20 cellular contexts compared by ENCODE assay signal in genomic region chr5:143085319-143085917, GRCh38.
DNase-seq lines count a peak whose midpoint lies in the region; ATAC-seq and TF ChIP-seq lines count a peak whose summit lies in the region.
"Had no signal": no experiment of that assay in that cellular context is flagged by ENCODE, and none has a peak within 500 bp of the region (broad histone marks: within the 10 kb centered on the region; RNA-seq: fewer than 3 reads in every experiment).

No MANE protein-coding gene starts in this region.

- H3K4me3 ChIP-seq in esophagus muscularis mucosa = no peak overlapping the region
- H3K4me3 ChIP-seq: GM12878, neural progenitor cell, PC-9 had no signal

- H3K36me3 ChIP-seq in esophagus muscularis mucosa = peaks cover 0 to 5% (median 1%) of the 10 kb centered on the region in 4 donors
- H3K36me3 ChIP-seq: neural progenitor cell had no signal

- no peak overlapping the region for H3K4me3 Mint-ChIP-seq in activated T-helper 1 cell treated with anti-CD3 and anti-CD28 coated beads, Interleukin-12 subunit alpha, Interleukin-12 subunit beta, Interleukin-2, Interleukin-4 antibody, amounts not matched to agents 30 ng/mL and 10 ng/mL and 1 ng/mL, durations not matched to agents 14 hours and 24 hours and 36 hours
- H3K4me3 Mint-ChIP-seq: activated CD8-positive, alpha-beta T cell treated with anti-CD3 and anti-CD28 coated beads, Interleukin-2, amount 10 ng/mL, durations not matched to agents 7 days and 5 days; CD14-positive monocyte; memory B cell; neural progenitor cell had no signal

- H3K27me3 Mint-ChIP-seq in activated T-helper 1 cell treated with anti-CD3 and anti-CD28 coated beads, Interleukin-12 subunit alpha, Interleukin-12 subunit beta, Interleukin-2, Interleukin-4 antibody, amounts not matched to agents 30 ng/mL and 10 ng/mL and 1 ng/mL, durations not matched to agents 14 hours and 24 hours and 36 hours (ENCODE audit: insufficient read depth) = no peaks in the 10 kb centered on the region
- H3K27me3 Mint-ChIP-seq: memory B cell had no signal

- no peak overlapping the region for H3K27ac ChIP-seq in esophagus muscularis mucosa (replicated peaks in 1 of 4)
- H3K27ac ChIP-seq: neural progenitor cell had no signal

- H3K9me3 Mint-ChIP-seq in activated T-helper 1 cell treated with anti-CD3 and anti-CD28 coated beads, Interleukin-12 subunit alpha, Interleukin-12 subunit beta, Interleukin-2, Interleukin-4 antibody, amounts not matched to agents 30 ng/mL and 10 ng/mL and 1 ng/mL, durations not matched to agents 14 hours and 24 hours and 36 hours = no peaks in the 10 kb centered on the region
- H3K9me3 Mint-ChIP-seq: memory B cell had no signal

- H3K9me3 ChIP-seq in esophagus muscularis mucosa = no peaks in the 10 kb centered on the region

- no peak for TF ChIP-seq CTCF in esophagus muscularis mucosa (IDR thresholded peaks at IDR 0.05)

- peak overlapping the region; percentile 6 for H3K27ac Mint-ChIP-seq in activated T-helper 1 cell treated with anti-CD3 and anti-CD28 coated beads, Interleukin-12 subunit alpha, Interleukin-12 subunit beta, Interleukin-2, Interleukin-4 antibody, amounts not matched to agents 30 ng/mL and 10 ng/mL and 1 ng/mL, durations not matched to agents 14 hours and 24 hours and 36 hours
- H3K27ac Mint-ChIP-seq: activated CD8-positive, alpha-beta T cell treated with anti-CD3 and anti-CD28 coated beads, Interleukin-2, amount 10 ng/mL, durations not matched to agents 7 days and 5 days; memory B cell; neural progenitor cell had no signal

- H3K4me1 ChIP-seq in esophagus muscularis mucosa = peaks cover 12 to 22% (median 18%) of the 10 kb centered on the region in 4 donors

- TF ChIP-seq EP300 in esophagus muscularis mucosa (IDR thresholded peaks at IDR 0.05) = no peak

- DNase-seq in DMS79 treated with DMSO at 0.1 percent for 48 hours (lab: John Stamatoyannopoulos, UW) = peak; percentile 18
- DNase-seq in DMS79 (lab: John Stamatoyannopoulos, UW) = no peak
- DNase-seq in NCI-H1694 treated with DMSO at 0.1 percent for 48 hours (lab: John Stamatoyannopoulos, UW) = peak; percentile 96
- DNase-seq in activated T-helper 1 cell treated with anti-CD3 and anti-CD28 coated beads, Interleukin-12 subunit alpha, Interleukin-12 subunit beta, Interleukin-2, Interleukin-4 antibody, amounts not matched to agents 30 ng/mL and 10 ng/mL and 1 ng/mL, durations not matched to agents 14 hours and 24 hours and 36 hours (ENCODE audit: low spot score) = no peak
- peak; percentile 32 for DNase-seq in myocyte (ENCODE audit: low read depth)
- DNase-seq in esophagus muscularis mucosa (ENCODE audit: extremely low spot score) = no peak
- DNase-seq: activated CD8-positive, alpha-beta T cell treated with anti-CD3 and anti-CD28 coated beads, Interleukin-2, amount 10 ng/mL, durations not matched to agents 7 days and 5 days; activated effector memory CD4-positive, alpha-beta T cell treated with Interleukin-2 at 50 U/mL for 16 hours; MM.1S; NCI-H2227 treated with DMSO at 0.1 percent for 48 hours; PC-9; stimulated activated CD4-positive, alpha-beta T cell treated with anti-CD3 and anti-CD28 coated beads, Interleukin-2, amount 100 ng/mL, for 24 hours; SW 1271 had no signal

- H3K27me3 ChIP-seq in esophagus muscularis mucosa = no peaks in the 10 kb centered on the region
- H3K27me3 ChIP-seq: neural progenitor cell had no signal

- WGBS in esophagus muscularis mucosa = 88% methylated on average over 6 of the region's 6 CpGs

- no peak for TF ChIP-seq POLR2A in esophagus muscularis mucosa (IDR thresholded peaks at IDR 0.05; ENCODE audit: low read depth)

- peaks cover 21% of the 10 kb centered on the region for H3K36me3 Mint-ChIP-seq in activated T-helper 1 cell treated with anti-CD3 and anti-CD28 coated beads, Interleukin-12 subunit alpha, Interleukin-12 subunit beta, Interleukin-2, Interleukin-4 antibody, amounts not matched to agents 30 ng/mL and 10 ng/mL and 1 ng/mL, durations not matched to agents 14 hours and 24 hours and 36 hours (ENCODE audit: low read depth)

- intact Hi-C loops in activated T-helper 1 cell treated with anti-CD3 and anti-CD28 coated beads, Interleukin-12 subunit alpha, Interleukin-12 subunit beta, Interleukin-2, Interleukin-4 antibody, amounts not matched to agents 30 ng/mL and 10 ng/mL and 1 ng/mL, durations not matched to agents 14 hours and 24 hours and 36 hours (cut with micrococcal nuclease) = no loop called here
- intact Hi-C loops in esophagus muscularis mucosa (cut with DNase I) = no loop called here

- peaks cover 20% of the 10 kb centered on the region for H3K4me1 Mint-ChIP-seq in activated T-helper 1 cell treated with anti-CD3 and anti-CD28 coated beads, Interleukin-12 subunit alpha, Interleukin-12 subunit beta, Interleukin-2, Interleukin-4 antibody, amounts not matched to agents 30 ng/mL and 10 ng/mL and 1 ng/mL, durations not matched to agents 14 hours and 24 hours and 36 hours (ENCODE audit: low read depth)
- H3K4me1 Mint-ChIP-seq: CD14-positive monocyte, memory B cell, neural progenitor cell had no signal

- no peak for ATAC-seq in HG03039 (IDR thresholded peaks at IDR 0.05; ENCODE audit: unreplicated experiment)
- ATAC-seq in GM21619 (IDR thresholded peaks at IDR 0.05; ENCODE audit: unreplicated experiment) = no peak
- ATAC-seq: activated CD8-positive, alpha-beta T cell treated with anti-CD3 and anti-CD28 coated beads, Interleukin-2, amount 10 ng/mL, durations not matched to agents 7 days and 5 days; GM12878; HCT116 had no signal

Comparison
In these comparisons a context has a peak if more than half of its experiments do, and no peak if none do; other contexts are left out.
1. DNase-seq: peak in DMS79 treated with DMSO at 0.1 percent for 48 hours (single experiment), NCI-H1694 treated with DMSO at 0.1 percent for 48 hours (single experiment) and myocyte (single experiment); none in DMS79 (single experiment), activated T-helper 1 cell treated with anti-CD3 and anti-CD28 coated beads, Interleukin-12 subunit alpha, Interleukin-12 subunit beta, Interleukin-2, Interleukin-4 antibody, amounts not matched to agents 30 ng/mL and 10 ng/mL and 1 ng/mL, durations not matched to agents 14 hours and 24 hours and 36 hours (single experiment) and esophagus muscularis mucosa (single experiment).